In the genomic region with DNA sequence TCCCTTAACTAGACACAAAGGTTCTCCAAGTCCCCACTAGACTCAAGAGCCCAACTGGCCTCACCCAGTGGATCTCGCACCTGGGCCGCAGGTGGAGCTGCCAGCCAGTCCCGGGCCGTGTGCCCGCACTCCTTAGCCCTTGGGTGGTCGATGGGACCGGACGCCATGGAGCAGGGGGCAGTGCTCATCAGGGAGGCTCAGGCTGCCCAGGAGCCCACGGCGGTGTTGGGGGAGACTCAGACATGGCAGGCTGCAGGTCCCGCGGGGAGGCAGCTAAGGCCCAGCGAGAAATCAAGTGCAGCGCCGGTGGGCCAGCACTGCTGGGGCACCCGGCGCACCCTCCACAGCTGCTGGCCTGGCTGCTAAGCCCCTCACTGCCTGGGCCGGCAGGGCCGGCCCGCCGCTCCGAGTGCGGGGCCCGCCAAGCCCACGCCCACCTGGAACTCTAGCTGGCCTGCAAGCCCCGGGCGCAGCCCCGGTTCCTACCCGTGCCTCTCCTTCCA, we compare ENCODE assay signal across 16 cellular contexts.
A peak's percentile ranks its signal among the peaks of the same experiment; 100 is the strongest.
DNase-seq lines count a peak whose midpoint lies in the region; ATAC-seq and TF ChIP-seq lines count a peak whose summit lies in the region.
"Had no signal": no experiment of that assay in that cellular context is flagged by ENCODE, and none has a peak within 500 bp of the region (broad histone marks: within the 10 kb centered on the region; RNA-seq: fewer than 3 reads in every experiment).

No MANE protein-coding gene starts in this region.

- no peak for ATAC-seq in activated T-helper 17 cell treated with anti-CD3 and anti-CD28 coated beads, Interleukin-2, amount 50 U/mL, for 72 hours (replicated peaks)
- no peak for ATAC-seq in HG02642 (IDR thresholded peaks at IDR 0.05; ENCODE audit: poor library complexity, unreplicated experiment)
- ATAC-seq: activated T-cell treated with anti-CD3 and anti-CD28 coated beads, Interleukin-2, amount 50 U/mL, for 4 hours had no signal

- H3K27me3 ChIP-seq in brain microvascular endothelial cell (replicated peaks) (no peaks in the 10 kb centered on the region), tibial artery (no peaks in the 10 kb centered on the region)
- H3K27me3 ChIP-seq: neutrophil, SJCRH30 had no signal

- H3K4me3 ChIP-seq in brain microvascular endothelial cell (ENCODE audit: low read depth, low read length) (no peak overlapping the region), tibial artery (no peak overlapping the region)
- H3K4me3 ChIP-seq: left ventricle myocardium inferior, SJCRH30 had no signal

- H3K36me3 ChIP-seq in brain microvascular endothelial cell (replicated peaks) (no peaks in the 10 kb centered on the region), tibial artery (no peaks in the 10 kb centered on the region)
- H3K36me3 ChIP-seq: left ventricle myocardium inferior, neutrophil had no signal

- BruUV-seq in Calu3 (replicated peaks; lab: Mats Ljungman, UMichigan), result no TSS peak

- H3K4me1 Mint-ChIP-seq in mesothelial cell of epicardium (peaks cover 14% of the 10 kb centered on the region), Calu3 (ENCODE audit: low read depth, unreplicated experiment) (peaks cover 33% of the 10 kb centered on the region)
- H3K4me1 Mint-ChIP-seq in activated T-helper 17 cell treated with anti-CD3 and anti-CD28 coated beads, Interleukin-2, amount 50 U/mL, for 72 hours, result peaks cover 10% of the 10 kb centered on the region

- H3K36me3 Mint-ChIP-seq in mesothelial cell of epicardium (peaks cover 12% of the 10 kb centered on the region), Calu3 (ENCODE audit: insufficient read depth, unreplicated experiment) (no peaks in the 10 kb centered on the region)
- peaks cover 4% of the 10 kb centered on the region for H3K36me3 Mint-ChIP-seq in activated T-helper 17 cell treated with anti-CD3 and anti-CD28 coated beads, Interleukin-2, amount 50 U/mL, for 72 hours (ENCODE audit: low read depth)

- H3K27ac ChIP-seq in brain microvascular endothelial cell, result peak overlapping the region; percentile 52
- peak overlapping the region; percentile 14 to 23 for H3K27ac ChIP-seq in tibial artery
- H3K27ac ChIP-seq: left ventricle myocardium inferior, neutrophil, SJCRH30 had no signal

- no peaks in the 10 kb centered on the region for H3K9me3 ChIP-seq in tibial artery
- H3K9me3 ChIP-seq: left ventricle myocardium inferior, neutrophil had no signal

- H3K9me3 Mint-ChIP-seq in mesothelial cell of epicardium, result peaks cover 20% of the 10 kb centered on the region
- no peaks in the 10 kb centered on the region for H3K9me3 Mint-ChIP-seq in activated T-helper 17 cell treated with anti-CD3 and anti-CD28 coated beads, Interleukin-2, amount 50 U/mL, for 72 hours
- peaks cover 11% of the 10 kb centered on the region for H3K9me3 Mint-ChIP-seq in Calu3 (ENCODE audit: low read depth, unreplicated experiment)
- H3K9me3 Mint-ChIP-seq: activated T-cell treated with anti-CD3 and anti-CD28 coated beads, Interleukin-2, amount 50 U/mL, for 4 hours; T-helper 2 cell treated with Interferon-gamma antibody and Interleukin-4, amounts not matched to agents 5 μg/mL and 100 μg/mL, for 36 hours had no signal

- H3K4me3 Mint-ChIP-seq in mesothelial cell of epicardium, result no peak overlapping the region
- no peak overlapping the region for H3K4me3 Mint-ChIP-seq in activated T-helper 17 cell treated with anti-CD3 and anti-CD28 coated beads, Interleukin-2, amount 50 U/mL, for 72 hours
- no peak overlapping the region for H3K4me3 Mint-ChIP-seq in Calu3 (ENCODE audit: low read depth, unreplicated experiment)
- H3K4me3 Mint-ChIP-seq: activated naive CD4-positive, alpha-beta T cell treated with anti-CD3 and anti-CD28 coated beads, Interleukin-2, amount 10 ng/mL, durations not matched to agents 7 days and 5 days; activated T-cell treated with anti-CD3 and anti-CD28 coated beads, Interleukin-2, amount 50 U/mL, for 4 hours; T-helper 2 cell treated with Interferon-gamma antibody and Interleukin-4, amounts not matched to agents 5 μg/mL and 100 μg/mL, for 36 hours had no signal

- DNase-seq in DMS79 treated with DMSO at 0.1 percent for 48 hours (lab: John Stamatoyannopoulos, UW) (peak; percentile 32), brain microvascular endothelial cell (no peak), mesothelial cell of epicardium (ENCODE audit: low spot score in 2 of 2, unreplicated experiment in 2 of 2) (no peak), tibial artery (no peak), Calu3 (no peak), NAMALWA (ENCODE audit: low spot score) (no peak)
- DNase-seq: activated naive CD4-positive, alpha-beta T cell treated with anti-CD3 and anti-CD28 coated beads, Interleukin-2, amount 10 ng/mL, durations not matched to agents 7 days and 5 days; activated T-cell treated with anti-CD3 and anti-CD28 coated beads, Interleukin-2, amount 50 U/mL, for 4 hours; H7; left ventricle myocardium inferior; SJCRH30; stimulated activated CD4-positive, alpha-beta T cell treated with anti-CD3 and anti-CD28 coated beads, Interleukin-12 subunit alpha, Interleukin-12 subunit beta, amount 100 ng/mL, for 4 hours had no signal

- CTCF ChIA-PET in Calu3 (lab: Charles Lee), result no interaction called here

- TF ChIP-seq CTCF in brain microvascular endothelial cell (IDR thresholded peaks at IDR 0.05; ENCODE audit: low read depth, low read length, missing control alignments) (no peak), mesothelial cell of epicardium (IDR thresholded peaks at IDR 0.05; ENCODE audit: unreplicated experiment) (no peak), tibial artery (IDR thresholded peaks at IDR 0.05) (no peak), Calu3 (IDR thresholded peaks at IDR 0.05; ENCODE audit: unreplicated experiment) (no peak)

- peak overlapping the region; percentile 90 for H3K27ac Mint-ChIP-seq in mesothelial cell of epicardium
- no peak overlapping the region for H3K27ac Mint-ChIP-seq in activated T-helper 17 cell treated with anti-CD3 and anti-CD28 coated beads, Interleukin-2, amount 50 U/mL, for 72 hours
- no peak overlapping the region for H3K27ac Mint-ChIP-seq in Calu3 (ENCODE audit: unreplicated experiment)
- H3K27ac Mint-ChIP-seq: T-helper 2 cell treated with Interferon-gamma antibody and Interleukin-4, amounts not matched to agents 5 μg/mL and 100 μg/mL, for 36 hours had no signal

- peaks cover 0 to 14% (median 11%) of the 10 kb centered on the region in 4 donors for H3K4me1 ChIP-seq in tibial artery
- H3K4me1 ChIP-seq: SJCRH30 had no signal

- H3K27me3 Mint-ChIP-seq in mesothelial cell of epicardium (ENCODE audit: low read depth) (no peaks in the 10 kb centered on the region), Calu3 (ENCODE audit: unreplicated experiment) (no peaks in the 10 kb centered on the region)
- no peaks in the 10 kb centered on the region for H3K27me3 Mint-ChIP-seq in activated T-helper 17 cell treated with anti-CD3 and anti-CD28 coated beads, Interleukin-2, amount 50 U/mL, for 72 hours
- H3K27me3 Mint-ChIP-seq: activated naive CD4-positive, alpha-beta T cell treated with anti-CD3 and anti-CD28 coated beads, Interleukin-2, amount 10 ng/mL, durations not matched to agents 7 days and 5 days had no signal

- in situ Hi-C loops in brain microvascular endothelial cell (cut with HindIII; ENCODE audit: low pct_ligation_motif_present, low sequenced_read_pairs), result no loop called here

- intact Hi-C loops in tibial artery (cut with DNase I; ENCODE audit: low total_unique reads) (loop anchor here (2.0 kb wide), 1 partner anchor 27 kb away; no protein-coding TSS in a partner anchor), Calu3 (cut with micrococcal nuclease; ENCODE audit: unreplicated experiment) (no loop called here)
